Comparison of ENCODE assay signal across 1 cellular context in the genomic region with DNA sequence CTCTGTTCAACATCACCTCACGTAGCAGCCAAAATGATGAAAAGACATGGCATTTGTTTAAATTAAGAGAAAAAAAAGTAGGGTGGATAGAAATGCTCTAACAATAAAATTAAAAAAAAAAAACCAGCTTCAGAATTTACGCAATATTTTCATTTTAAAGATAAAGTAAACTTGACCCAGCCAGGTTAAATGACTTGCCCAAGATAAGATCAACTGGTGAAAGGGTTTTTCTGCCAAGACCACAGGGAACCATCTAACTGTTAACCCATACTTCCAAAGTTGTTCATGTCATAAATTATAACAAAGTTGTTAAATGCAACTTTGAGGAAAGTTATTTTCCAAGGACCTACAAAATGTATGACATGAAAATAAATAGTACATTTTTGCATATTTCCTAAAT.
TF ChIP-seq lines count a peak whose summit lies in the region.

No MANE protein-coding gene starts in this region.

TF ChIP-seq in liver, 16 proteins besides CTCF, POLR2A, EP300 and RAD21 (continued from another document):
- TF ChIP-seq, protein P1, sequence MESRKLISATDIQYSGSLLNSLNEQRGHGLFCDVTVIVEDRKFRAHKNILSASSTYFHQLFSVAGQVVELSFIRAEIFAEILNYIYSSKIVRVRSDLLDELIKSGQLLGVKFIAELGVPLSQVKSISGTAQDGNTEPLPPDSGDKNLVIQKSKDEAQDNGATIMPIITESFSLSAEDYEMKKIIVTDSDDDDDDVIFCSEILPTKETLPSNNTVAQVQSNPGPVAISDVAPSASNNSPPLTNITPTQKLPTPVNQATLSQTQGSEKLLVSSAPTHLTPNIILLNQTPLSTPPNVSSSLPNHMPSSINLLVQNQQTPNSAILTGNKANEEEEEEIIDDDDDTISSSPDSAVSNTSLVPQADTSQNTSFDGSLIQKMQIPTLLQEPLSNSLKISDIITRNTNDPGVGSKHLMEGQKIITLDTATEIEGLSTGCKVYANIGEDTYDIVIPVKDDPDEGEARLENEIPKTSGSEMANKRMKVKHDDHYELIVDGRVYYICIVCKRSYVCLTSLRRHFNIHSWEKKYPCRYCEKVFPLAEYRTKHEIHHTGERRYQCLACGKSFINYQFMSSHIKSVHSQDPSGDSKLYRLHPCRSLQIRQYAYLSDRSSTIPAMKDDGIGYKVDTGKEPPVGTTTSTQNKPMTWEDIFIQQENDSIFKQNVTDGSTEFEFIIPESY (IDR thresholded peaks at IDR 0.05): no peak
- TF ChIP-seq SP1 (IDR thresholded peaks at IDR 0.05) (no peak), HNF4G (IDR thresholded peaks at IDR 0.05) (no peak), YY1 (IDR thresholded peaks at IDR 0.05) (peak; percentile 23)
- TF ChIP-seq, protein P2, sequence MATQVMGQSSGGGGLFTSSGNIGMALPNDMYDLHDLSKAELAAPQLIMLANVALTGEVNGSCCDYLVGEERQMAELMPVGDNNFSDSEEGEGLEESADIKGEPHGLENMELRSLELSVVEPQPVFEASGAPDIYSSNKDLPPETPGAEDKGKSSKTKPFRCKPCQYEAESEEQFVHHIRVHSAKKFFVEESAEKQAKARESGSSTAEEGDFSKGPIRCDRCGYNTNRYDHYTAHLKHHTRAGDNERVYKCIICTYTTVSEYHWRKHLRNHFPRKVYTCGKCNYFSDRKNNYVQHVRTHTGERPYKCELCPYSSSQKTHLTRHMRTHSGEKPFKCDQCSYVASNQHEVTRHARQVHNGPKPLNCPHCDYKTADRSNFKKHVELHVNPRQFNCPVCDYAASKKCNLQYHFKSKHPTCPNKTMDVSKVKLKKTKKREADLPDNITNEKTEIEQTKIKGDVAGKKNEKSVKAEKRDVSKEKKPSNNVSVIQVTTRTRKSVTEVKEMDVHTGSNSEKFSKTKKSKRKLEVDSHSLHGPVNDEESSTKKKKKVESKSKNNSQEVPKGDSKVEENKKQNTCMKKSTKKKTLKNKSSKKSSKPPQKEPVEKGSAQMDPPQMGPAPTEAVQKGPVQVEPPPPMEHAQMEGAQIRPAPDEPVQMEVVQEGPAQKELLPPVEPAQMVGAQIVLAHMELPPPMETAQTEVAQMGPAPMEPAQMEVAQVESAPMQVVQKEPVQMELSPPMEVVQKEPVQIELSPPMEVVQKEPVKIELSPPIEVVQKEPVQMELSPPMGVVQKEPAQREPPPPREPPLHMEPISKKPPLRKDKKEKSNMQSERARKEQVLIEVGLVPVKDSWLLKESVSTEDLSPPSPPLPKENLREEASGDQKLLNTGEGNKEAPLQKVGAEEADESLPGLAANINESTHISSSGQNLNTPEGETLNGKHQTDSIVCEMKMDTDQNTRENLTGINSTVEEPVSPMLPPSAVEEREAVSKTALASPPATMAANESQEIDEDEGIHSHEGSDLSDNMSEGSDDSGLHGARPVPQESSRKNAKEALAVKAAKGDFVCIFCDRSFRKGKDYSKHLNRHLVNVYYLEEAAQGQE (IDR thresholded peaks at IDR 0.05): no peak
- TF ChIP-seq, protein P3, sequence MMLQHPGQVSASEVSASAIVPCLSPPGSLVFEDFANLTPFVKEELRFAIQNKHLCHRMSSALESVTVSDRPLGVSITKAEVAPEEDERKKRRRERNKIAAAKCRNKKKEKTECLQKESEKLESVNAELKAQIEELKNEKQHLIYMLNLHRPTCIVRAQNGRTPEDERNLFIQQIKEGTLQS (IDR thresholded peaks at IDR 0.05): no peak
- TF ChIP-seq, protein P4, sequence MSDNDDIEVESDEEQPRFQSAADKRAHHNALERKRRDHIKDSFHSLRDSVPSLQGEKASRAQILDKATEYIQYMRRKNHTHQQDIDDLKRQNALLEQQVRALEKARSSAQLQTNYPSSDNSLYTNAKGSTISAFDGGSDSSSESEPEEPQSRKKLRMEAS (IDR thresholded peaks at IDR 0.05): no peak
